Comparison of ENCODE assay signal across 9 cellular contexts in genomic region chr18:5197032-5197434, GRCh38. TPM values are rescaled to one million over a fixed set of nuclear protein-coding genes. Genes with fewer than 3 reads are reported as not detected.
DNase-seq lines count a peak whose midpoint lies in the region; ATAC-seq and TF ChIP-seq lines count a peak whose summit lies in the region.
"Had no signal": no experiment of that assay in that cellular context is flagged by ENCODE, and none has a peak within 500 bp of the region (broad histone marks: within the 10 kb centered on the region; RNA-seq: fewer than 3 reads in every experiment).

TSS of gene AKAIN1 (minus strand) at chr18:5197257. CDS start at chr18:5197053, 204 bp downstream.

- DNase-seq in stimulated activated naive CD4-positive, alpha-beta T cell (lab: John Stamatoyannopoulos, UW) = peak in 4 of 6 experiments; percentile 2 to 43 (median 22)
- no peak for DNase-seq in stimulated activated naive CD4-positive, alpha-beta T cell treated with Interleukin-2 at 50 U/mL for 16 hours (lab: John Stamatoyannopoulos, UW)
- DNase-seq in activated CD4-positive, alpha-beta T cell treated with anti-CD3 and anti-CD28 coated beads, Interleukin-2, amount 50 U/mL, for 48 hours = peak; percentile 16 to 18
- DNase-seq in osteocyte (ENCODE audit: extremely low spot score, unreplicated experiment) = peak; percentile 87
- no peak for DNase-seq in esophagus squamous epithelium (lab: John Stamatoyannopoulos, UW)
- DNase-seq in NCI-H2196 treated with DMSO at 0.1 percent for 48 hours (lab: John Stamatoyannopoulos, UW; ENCODE audit: unreplicated experiment) = no peak

- TF ChIP-seq CTCF in gastroesophageal sphincter (IDR thresholded peaks at IDR 0.05) (no peak), osteocyte (IDR thresholded peaks at IDR 0.05) (no peak), esophagus squamous epithelium (IDR thresholded peaks at IDR 0.05) (no peak)

- 1 to 10% methylated on average over 17 to 20 of the region's 37 CpGs for WGBS in gastroesophageal sphincter (ENCODE audit: low coverage in 1 of 2), 2 donors
- WGBS in esophagus squamous epithelium, 2 donors = 0 to 4% methylated on average over 2 to 14 of the region's 37 CpGs

- TF ChIP-seq EP300 in gastroesophageal sphincter (IDR thresholded peaks at IDR 0.05) = no peak

- no peaks in the 10 kb centered on the region for H3K36me3 Mint-ChIP-seq in osteocyte (ENCODE audit: unreplicated experiment)

- peaks cover 34% of the 10 kb centered on the region for H3K27me3 Mint-ChIP-seq in osteocyte (ENCODE audit: unreplicated experiment)

- H3K9me3 Mint-ChIP-seq in osteocyte (ENCODE audit: unreplicated experiment) = no peaks in the 10 kb centered on the region
- H3K9me3 Mint-ChIP-seq: T-helper 1 cell treated with Interleukin-12 subunit alpha and Interleukin-12 subunit beta and Interleukin-4 antibody, amounts not matched to agents 30 μg/mL and 1 μg/mL, for 36 hours had no signal

- H3K27ac ChIP-seq in gastroesophageal sphincter = no peak within 1 kb of the TSS
- no peak within 1 kb of the TSS for H3K27ac ChIP-seq in esophagus squamous epithelium

- peaks cover 0 to 10% (median 0%) of the 10 kb centered on the region in 3 donors for H3K4me1 ChIP-seq in gastroesophageal sphincter
- H3K4me1 ChIP-seq in esophagus squamous epithelium = peaks cover 0 to 9% (median 0%) of the 10 kb centered on the region in 3 donors

- intact Hi-C loops in esophagus squamous epithelium (cut with DNase I) = no loop called here

- no peak within 1 kb of the TSS for H3K4me3 Mint-ChIP-seq in osteocyte (ENCODE audit: unreplicated experiment)
- H3K4me3 Mint-ChIP-seq: T-helper 1 cell treated with Interleukin-12 subunit alpha and Interleukin-12 subunit beta and Interleukin-4 antibody, amounts not matched to agents 30 μg/mL and 1 μg/mL, for 36 hours had no signal

- peak; percentile 61 for ATAC-seq in gastroesophageal sphincter
- no peak for ATAC-seq in GM21737 (IDR thresholded peaks at IDR 0.05; ENCODE audit: unreplicated experiment)

- H3K27me3 ChIP-seq in gastroesophageal sphincter (peaks cover 74% of the 10 kb centered on the region), esophagus squamous epithelium (peaks cover 0 to 65% (median 13%) of the 10 kb centered on the region in 4 donors)

- TF ChIP-seq POLR2A in gastroesophageal sphincter (IDR thresholded peaks at IDR 0.05) (no peak), esophagus squamous epithelium (IDR thresholded peaks at IDR 0.05) (no peak)

- H3K36me3 ChIP-seq in gastroesophageal sphincter = no peaks in the 10 kb centered on the region
- no peaks in the 10 kb centered on the region for H3K36me3 ChIP-seq in esophagus squamous epithelium

- H3K4me3 ChIP-seq in gastroesophageal sphincter (no peak within 1 kb of the TSS), esophagus squamous epithelium (no peak within 1 kb of the TSS)

- no peak within 1 kb of the TSS for H3K27ac Mint-ChIP-seq in osteocyte (ENCODE audit: unreplicated experiment)
- H3K27ac Mint-ChIP-seq: T-helper 1 cell treated with Interleukin-12 subunit alpha and Interleukin-12 subunit beta and Interleukin-4 antibody, amounts not matched to agents 30 μg/mL and 1 μg/mL, for 36 hours had no signal

- peaks cover 5% of the 10 kb centered on the region for H3K4me1 Mint-ChIP-seq in osteocyte (ENCODE audit: unreplicated experiment)

- H3K9me3 ChIP-seq in gastroesophageal sphincter (no peaks in the 10 kb centered on the region), esophagus squamous epithelium (no peaks in the 10 kb centered on the region)

RNA-seq across cellular contexts. Expression of gene AKAIN1, which starts in this region (rescaled TPM):
- total RNA-seq in gastroesophageal sphincter = not detected
- total RNA-seq in osteocyte = not detected in 2 replicates
- under 1 TPM in 1 of 4 donors, not detected in 3; 0.95 TPM for total RNA-seq in esophagus squamous epithelium

Comparison
In these comparisons a context has a peak if more than half of its experiments do, and no peak if none do; other contexts are left out.
1. DNase-seq: peak in stimulated activated naive CD4-positive, alpha-beta T cell (4 of 6) and activated CD4-positive, alpha-beta T cell treated with anti-CD3 and anti-CD28 coated beads, Interleukin-2, amount 50 U/mL, for 48 hours (2 of 2); none in stimulated activated naive CD4-positive, alpha-beta T cell treated with Interleukin-2 at 50 U/mL for 16 hours (single experiment), esophagus squamous epithelium (single experiment) and NCI-H2196 treated with DMSO at 0.1 percent for 48 hours (single experiment).
2. Peak in ATAC-seq in gastroesophageal sphincter; RNA of the gene not detected or under 1 TPM.
3. Peak in DNase-seq in osteocyte; RNA of the gene not detected or under 1 TPM.